ENCODE assay signal across 17 cellular contexts in the genomic region with DNA sequence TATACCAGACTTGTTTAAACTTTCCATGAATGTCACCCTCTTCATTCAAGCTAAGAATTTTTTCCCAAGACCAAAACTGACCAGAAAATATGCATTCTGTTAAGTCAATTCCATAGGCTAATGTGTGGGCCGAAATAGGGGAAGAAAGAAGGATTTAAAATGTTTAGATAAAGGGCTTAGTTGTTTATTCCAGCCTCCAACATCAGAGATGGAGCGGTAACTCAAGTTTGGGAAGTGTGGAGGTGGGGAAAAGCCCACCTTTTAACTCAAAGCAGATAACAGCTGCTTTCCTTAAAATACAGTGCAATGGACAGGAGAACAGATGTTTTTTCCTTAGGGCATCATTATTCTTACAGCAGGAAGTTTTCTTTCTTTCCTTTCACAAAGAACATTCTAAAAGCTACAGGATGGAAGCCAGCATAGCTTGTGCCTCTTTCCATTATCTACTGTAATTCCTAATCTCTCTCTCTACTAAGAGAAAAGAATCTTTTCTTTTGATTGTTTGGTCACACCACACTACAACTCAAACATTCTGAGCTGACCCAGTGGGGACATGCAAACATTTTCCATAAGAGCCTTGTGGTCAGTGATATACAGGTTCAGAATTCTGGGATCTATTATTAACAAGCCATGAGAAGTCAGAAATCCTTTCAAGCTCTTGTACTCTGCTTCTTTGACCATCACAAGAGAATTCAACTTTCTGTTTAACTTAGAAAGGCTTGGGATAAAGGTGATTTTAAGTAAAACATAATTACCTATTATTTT.
DNase-seq lines count a peak whose midpoint lies in the region; ATAC-seq and TF ChIP-seq lines count a peak whose summit lies in the region.
"Had no signal": no experiment of that assay in that cellular context is flagged by ENCODE, and none has a peak within 500 bp of the region (broad histone marks: within the 10 kb centered on the region; RNA-seq: fewer than 3 reads in every experiment).

No MANE protein-coding gene starts in this region.

- ATAC-seq in GM21423 (IDR thresholded peaks at IDR 0.05; ENCODE audit: unreplicated experiment) = no peak
- no peak for ATAC-seq in HG03469 (IDR thresholded peaks at IDR 0.05; ENCODE audit: unreplicated experiment)
- ATAC-seq: mucosa of descending colon had no signal

- H3K9me3 Mint-ChIP-seq in endothelial cell (ENCODE audit: unreplicated experiment) = no peaks in the 10 kb centered on the region
- H3K9me3 Mint-ChIP-seq in nephron = no peaks in the 10 kb centered on the region
- H3K9me3 Mint-ChIP-seq: activated naive CD4-positive, alpha-beta T cell treated with anti-CD3 and anti-CD28 coated beads for 36 hours had no signal

- H3K4me1 Mint-ChIP-seq in endothelial cell (ENCODE audit: unreplicated experiment) = peaks cover 25% of the 10 kb centered on the region
- peaks cover 6% of the 10 kb centered on the region for H3K4me1 Mint-ChIP-seq in nephron

- no peaks in the 10 kb centered on the region for H3K36me3 Mint-ChIP-seq in endothelial cell (ENCODE audit: low read depth, unreplicated experiment)
- peaks cover 48% of the 10 kb centered on the region for H3K36me3 Mint-ChIP-seq in nephron (ENCODE audit: low read depth)

- no peaks in the 10 kb centered on the region for H3K9me3 ChIP-seq in left ventricle myocardium inferior (replicated peaks)
- H3K9me3 ChIP-seq: mucosa of descending colon, suprapubic skin had no signal

- H3K36me3 ChIP-seq in left ventricle myocardium inferior = peaks cover 25% of the 10 kb centered on the region
- H3K36me3 ChIP-seq: suprapubic skin had no signal

- DNase-seq in left ventricle myocardium inferior = no peak
- no peak for DNase-seq in cardiac septum (ENCODE audit: low spot score)
- DNase-seq in endothelial cell (ENCODE audit: low spot score) = no peak
- no peak for DNase-seq in NCI-H2171 treated with DMSO at 0.1 percent for 48 hours (lab: John Stamatoyannopoulos, UW)
- DNase-seq in activated CD4-positive, alpha-beta T cell treated with anti-CD3 and anti-CD28 coated beads, Interleukin-2, amount 50 U/mL, for 48 hours = no peak
- DNase-seq: activated CD4-positive, alpha-beta T cell treated with anti-CD3 and anti-CD28 coated beads, Interleukin-2, amount 50 U/mL, for 1 hour; activated naive CD4-positive, alpha-beta T cell treated with anti-CD3 and anti-CD28 coated beads for 36 hours; activated T-cell treated with anti-CD3 and anti-CD28 coated beads for 4 hours; HCEC 1CT; mucosa of descending colon; NCI-H1417 treated with DMSO at 0.1 percent for 48 hours; stimulated activated CD4-positive, alpha-beta T cell treated with anti-CD3 and anti-CD28 coated beads, Interleukin-4, amount 100 ng/mL, for 24 hours; SW 1271 had no signal

- TF ChIP-seq CTCF in left ventricle myocardium inferior (IDR thresholded peaks at IDR 0.05; ENCODE audit: borderline replicate concordance) = no peak
- no peak for TF ChIP-seq CTCF in endothelial cell (IDR thresholded peaks at IDR 0.05; ENCODE audit: unreplicated experiment)
- TF ChIP-seq CTCF in nephron (IDR thresholded peaks at IDR 0.05; ENCODE audit: unreplicated experiment in 3 of 3) = no peak

- H3K27ac Mint-ChIP-seq in endothelial cell (ENCODE audit: unreplicated experiment) (peak overlapping the region; percentile 77), nephron (peak overlapping the region; percentile 74 to 88 (median 75))
- H3K27ac Mint-ChIP-seq: activated naive CD4-positive, alpha-beta T cell treated with anti-CD3 and anti-CD28 coated beads for 36 hours had no signal

- H3K4me3 Mint-ChIP-seq in endothelial cell (ENCODE audit: unreplicated experiment) (no peak overlapping the region), nephron (no peak overlapping the region)
- H3K4me3 Mint-ChIP-seq: activated naive CD4-positive, alpha-beta T cell treated with anti-CD3 and anti-CD28 coated beads for 36 hours had no signal

- H3K27me3 ChIP-seq in left ventricle myocardium inferior (ENCODE audit: low read depth) = no peaks in the 10 kb centered on the region
- H3K27me3 ChIP-seq: suprapubic skin had no signal

- H3K4me1 ChIP-seq in left ventricle myocardium inferior = peaks cover 26% of the 10 kb centered on the region
- H3K4me1 ChIP-seq: suprapubic skin had no signal

- intact Hi-C loops in left ventricle myocardium inferior (cut with micrococcal nuclease) = no loop called here
- intact Hi-C loops in cardiac septum (cut with DNase I) = no loop called here

- no peak overlapping the region for H3K4me3 ChIP-seq in left ventricle myocardium inferior
- H3K4me3 ChIP-seq: mucosa of descending colon, suprapubic skin had no signal

- H3K27ac ChIP-seq in left ventricle myocardium inferior (replicated peaks) = peak overlapping the region; percentile 35
- H3K27ac ChIP-seq: suprapubic skin had no signal

- H3K27me3 Mint-ChIP-seq in endothelial cell (ENCODE audit: unreplicated experiment) (no peaks in the 10 kb centered on the region), nephron (ENCODE audit: low read depth) (no peaks in the 10 kb centered on the region)
